Comparison of ENCODE assay signal across 25 cellular contexts in the genomic region with DNA sequence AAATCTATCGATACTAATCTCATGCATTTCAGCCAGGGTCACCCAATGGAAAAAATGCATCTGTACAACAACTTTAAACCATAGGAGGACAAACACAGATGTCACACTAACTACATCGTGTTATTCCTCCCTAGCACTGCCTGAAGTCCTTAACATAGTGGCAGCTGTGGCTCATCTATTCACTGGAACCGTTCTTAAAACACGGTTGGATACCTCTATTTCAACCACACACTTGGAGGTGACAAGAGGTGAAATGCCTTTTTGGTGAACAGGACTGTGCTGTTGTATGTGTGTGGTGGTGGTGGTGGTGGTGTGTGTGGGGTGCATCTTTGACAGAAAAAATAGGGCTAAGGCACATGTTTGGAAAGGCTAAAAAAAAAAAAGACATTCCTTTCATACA.
A peak's percentile ranks its signal among the peaks of the same experiment; 100 is the strongest.
DNase-seq lines count a peak whose midpoint lies in the region; ATAC-seq, FAIRE-seq and TF ChIP-seq lines count a peak whose summit lies in the region.
"Had no signal": no experiment of that assay in that cellular context is flagged by ENCODE, and none has a peak within 500 bp of the region (broad histone marks: within the 10 kb centered on the region; RNA-seq: fewer than 3 reads in every experiment).

No MANE protein-coding gene starts in this region.

- H3K9ac ChIP-seq in GM23248 (peak overlapping the region; percentile 37; the same call in 1 of the 2 replicates), astrocyte (ENCODE audit: low read length) (peak overlapping the region; percentile 4)

- no peaks in the 10 kb centered on the region for H3K36me3 Mint-ChIP-seq in astrocyte (ENCODE audit: low read depth, unreplicated experiment)

- in situ Hi-C loops in ACHN (cut with HindIII; ENCODE audit: low pct_ligation_motif_present, low pct_unique_long_range_greater_than_20kb, low sequenced_read_pairs), result no loop called here
- in situ Hi-C loops in GM23248 (cut with MboI), result no loop called here

- H3K36me3 ChIP-seq in GM23248 (ENCODE audit: low read depth) (peaks cover 12% of the 10 kb centered on the region; the same call in 1 of the 2 replicates), astrocyte (ENCODE audit: insufficient read depth, low read length) (peaks cover 6% of the 10 kb centered on the region), lower lobe of right lung (peaks cover 15% of the 10 kb centered on the region)
- H3K36me3 ChIP-seq in effector memory CD4-positive, alpha-beta T cell (ENCODE audit: control insufficient read depth, insufficient read depth, low read length), result no peaks in the 10 kb centered on the region
- H3K36me3 ChIP-seq: MG63, ovary, tibial artery had no signal

- intact Hi-C loops in lower lobe of right lung (cut with DNase I), result no loop called here

- WGBS in GM23248 (ENCODE audit: low coverage in 1 of 2, low lambda C conversion rate in 2 of 2, missing lambda C conversion rate in 2 of 2), 2 experiments, result 17 to 20% methylated on average over 4 of the region's 4 CpGs

- H3K4me1 ChIP-seq in GM23248 (ENCODE audit: insufficient read depth) (peaks cover 58% of the 10 kb centered on the region), astrocyte (ENCODE audit: insufficient read depth, low read length) (peaks cover 48% of the 10 kb centered on the region), lower lobe of right lung (peaks cover 14% of the 10 kb centered on the region)
- H3K4me1 ChIP-seq in effector memory CD4-positive, alpha-beta T cell (ENCODE audit: control insufficient read depth, insufficient read depth, low read length, poor library complexity, severe bottlenecking), result no peaks in the 10 kb centered on the region

- H3K4me2 ChIP-seq in GM23248 (ENCODE audit: unreplicated experiment), result peak overlapping the region; percentile 66
- H3K4me2 ChIP-seq in astrocyte (ENCODE audit: low read length), result peak overlapping the region; percentile 19

- peaks cover 93% of the 10 kb centered on the region for H3F3A ChIP-seq in GM23248 (ENCODE audit: insufficient read depth)

- H2AFZ ChIP-seq in GM23248 (no peak overlapping the region), astrocyte (ENCODE audit: low read depth, low read length) (no peak overlapping the region)

- H3K9me2 ChIP-seq in GM23248 (ENCODE audit: insufficient read depth), result no peaks in the 10 kb centered on the region

- no peaks in the 10 kb centered on the region for H3K9me3 Mint-ChIP-seq in astrocyte (ENCODE audit: unreplicated experiment)
- H3K9me3 Mint-ChIP-seq: activated CD4-positive, alpha-beta memory T cell treated with anti-CD3 and anti-CD28 coated beads, Interleukin-2, amount 10 ng/mL, durations not matched to agents 7 days and 5 days; activated T-cell treated with anti-CD3 and anti-CD28 coated beads, Interleukin-2, amount 50 U/mL, for 24 hours; brain had no signal

- peaks cover 56% of the 10 kb centered on the region for H3K79me2 ChIP-seq in GM23248 (ENCODE audit: insufficient read depth)
- H3K79me2 ChIP-seq in astrocyte (ENCODE audit: insufficient read depth, low read length), result no peaks in the 10 kb centered on the region

- H3K4me3 ChIP-seq in GM23248 (peak overlapping the region; percentile 33), astrocyte (ENCODE audit: insufficient read depth, low read depth, low read length) (no peak overlapping the region), lower lobe of right lung (no peak overlapping the region)
- H3K4me3 ChIP-seq in effector memory CD4-positive, alpha-beta T cell (ENCODE audit: insufficient read depth, low read depth, low read length, poor library complexity, severe bottlenecking), result no peak overlapping the region
- H3K4me3 ChIP-seq: gastroesophageal sphincter, MG63, ovary, SK-N-MC, tibial artery had no signal

- no peak for ATAC-seq in lower lobe of right lung
- ATAC-seq in GM21447 (IDR thresholded peaks at IDR 0.05; ENCODE audit: unreplicated experiment), result no peak
- ATAC-seq: gastroesophageal sphincter had no signal

- TF ChIP-seq CTCF in astrocyte (IDR thresholded peaks at IDR 0.05; ENCODE audit: insufficient read depth, low read depth, low read length) (no peak), lower lobe of right lung (IDR thresholded peaks at IDR 0.05) (no peak)

- no peak overlapping the region for H3K4me3 Mint-ChIP-seq in astrocyte (ENCODE audit: unreplicated experiment)
- H3K4me3 Mint-ChIP-seq: activated CD4-positive, alpha-beta memory T cell treated with anti-CD3 and anti-CD28 coated beads, Interleukin-2, amount 10 ng/mL, durations not matched to agents 7 days and 5 days; activated T-cell treated with anti-CD3 and anti-CD28 coated beads, Interleukin-2, amount 50 U/mL, for 24 hours; brain had no signal

- H3K27ac Mint-ChIP-seq in astrocyte (ENCODE audit: unreplicated experiment), result peak overlapping the region; percentile 77
- H3K27ac Mint-ChIP-seq: activated CD4-positive, alpha-beta memory T cell treated with anti-CD3 and anti-CD28 coated beads, Interleukin-2, amount 10 ng/mL, durations not matched to agents 7 days and 5 days; activated T-cell treated with anti-CD3 and anti-CD28 coated beads, Interleukin-2, amount 50 U/mL, for 24 hours had no signal

- DNase-seq in ACHN (peak; percentile 16), GM23248 (peak; percentile 39), astrocyte (ENCODE audit: low read depth) (peak; percentile 82), lower lobe of right lung (no peak)
- DNase-seq in activated effector memory CD4-positive, alpha-beta T cell treated with Interleukin-2 at 50 U/mL for 16 hours, result no peak
- no peak for DNase-seq in effector CD4-positive, alpha-beta T cell
- no peak for DNase-seq in effector memory CD4-positive, alpha-beta T cell
- DNase-seq: activated CD4-positive, alpha-beta memory T cell treated with anti-CD3 and anti-CD28 coated beads, Interleukin-2, amount 10 ng/mL, durations not matched to agents 7 days and 5 days; activated CD4-positive, CD25-positive, alpha-beta regulatory T cell; activated naive CD4-positive, alpha-beta T cell treated with anti-CD3 and anti-CD28 coated beads, Interleukin-2, amount 50 U/mL, for 16 hours; activated T-cell treated with anti-CD3 and anti-CD28 coated beads, Interleukin-2, amount 50 U/mL, for 24 hours; AML-193; Caco-2; MG63; NCI-H146; NCI-H226; ovary; stimulated activated CD4-positive, alpha-beta T cell treated with anti-CD3 and anti-CD28 coated beads, Interleukin-1b, Interleukin-23, amount 100 ng/mL, for 48 hours; stimulated activated naive CD4-positive, alpha-beta T cell treated with Interleukin-2 at 50 U/mL for 16 hours; T1000; tibial artery had no signal

- H3K27ac ChIP-seq in GM23248 (peak overlapping the region; percentile 91), astrocyte (ENCODE audit: low read depth, low read length) (peak overlapping the region; percentile 97), lower lobe of right lung (peak overlapping the region; percentile 34)
- H3K27ac ChIP-seq in effector memory CD4-positive, alpha-beta T cell (ENCODE audit: insufficient read depth, low read length, poor library complexity, severe bottlenecking), result no peak overlapping the region
- H3K27ac ChIP-seq: gastroesophageal sphincter, ovary, SK-N-MC, tibial artery had no signal

- peak; percentile 70 for FAIRE-seq in astrocyte (lab: Jason Lieb, UNC)

- H3K4me1 Mint-ChIP-seq in astrocyte (ENCODE audit: low read depth, unreplicated experiment), result peaks cover 58% of the 10 kb centered on the region
- H3K4me1 Mint-ChIP-seq: activated CD4-positive, alpha-beta memory T cell treated with anti-CD3 and anti-CD28 coated beads, Interleukin-2, amount 10 ng/mL, durations not matched to agents 7 days and 5 days had no signal

- H3K27me3 Mint-ChIP-seq in astrocyte (ENCODE audit: low read depth, unreplicated experiment), result no peaks in the 10 kb centered on the region
- H3K27me3 Mint-ChIP-seq: activated T-cell treated with anti-CD3 and anti-CD28 coated beads, Interleukin-2, amount 50 U/mL, for 24 hours; brain had no signal

- no peaks in the 10 kb centered on the region for H4K20me1 ChIP-seq in GM23248 (ENCODE audit: insufficient read depth)
- H4K20me1 ChIP-seq in astrocyte (ENCODE audit: insufficient read depth, low read length), result no peaks in the 10 kb centered on the region

- no peaks in the 10 kb centered on the region for H3K27me3 ChIP-seq in GM23248 (replicated peaks; ENCODE audit: insufficient read depth)
- no peaks in the 10 kb centered on the region for H3K27me3 ChIP-seq in astrocyte (ENCODE audit: insufficient read depth, low read length)
- no peaks in the 10 kb centered on the region for H3K27me3 ChIP-seq in lower lobe of right lung (ENCODE audit: low read depth)
- no peaks in the 10 kb centered on the region for H3K27me3 ChIP-seq in effector memory CD4-positive, alpha-beta T cell (replicated peaks; ENCODE audit: control insufficient read depth, insufficient read depth, low read length, poor library complexity, severe bottlenecking)
- H3K27me3 ChIP-seq: gastroesophageal sphincter, MG63, ovary, tibial artery had no signal

- no peaks in the 10 kb centered on the region for H3K9me3 ChIP-seq in GM23248 (ENCODE audit: low read depth)
- no peaks in the 10 kb centered on the region for H3K9me3 ChIP-seq in astrocyte (ENCODE audit: insufficient read depth, low read depth, low read length)
- no peaks in the 10 kb centered on the region for H3K9me3 ChIP-seq in lower lobe of right lung
- no peaks in the 10 kb centered on the region for H3K9me3 ChIP-seq in effector memory CD4-positive, alpha-beta T cell (ENCODE audit: control insufficient read depth, low read length)
- H3K9me3 ChIP-seq: Caco-2, gastroesophageal sphincter, MG63, ovary, tibial artery had no signal

Comparison
In these comparisons a context has a peak if more than half of its experiments do, and no peak if none do; other contexts are left out.
1. DNase-seq: peak in ACHN (single experiment), GM23248 (single experiment) and astrocyte (single experiment); none in lower lobe of right lung (single experiment), activated effector memory CD4-positive, alpha-beta T cell treated with Interleukin-2 at 50 U/mL for 16 hours (single experiment), effector CD4-positive, alpha-beta T cell (single experiment) and effector memory CD4-positive, alpha-beta T cell (0 of 3).